Comparison of ENCODE assay signal across 1 cellular context in the genomic region with DNA sequence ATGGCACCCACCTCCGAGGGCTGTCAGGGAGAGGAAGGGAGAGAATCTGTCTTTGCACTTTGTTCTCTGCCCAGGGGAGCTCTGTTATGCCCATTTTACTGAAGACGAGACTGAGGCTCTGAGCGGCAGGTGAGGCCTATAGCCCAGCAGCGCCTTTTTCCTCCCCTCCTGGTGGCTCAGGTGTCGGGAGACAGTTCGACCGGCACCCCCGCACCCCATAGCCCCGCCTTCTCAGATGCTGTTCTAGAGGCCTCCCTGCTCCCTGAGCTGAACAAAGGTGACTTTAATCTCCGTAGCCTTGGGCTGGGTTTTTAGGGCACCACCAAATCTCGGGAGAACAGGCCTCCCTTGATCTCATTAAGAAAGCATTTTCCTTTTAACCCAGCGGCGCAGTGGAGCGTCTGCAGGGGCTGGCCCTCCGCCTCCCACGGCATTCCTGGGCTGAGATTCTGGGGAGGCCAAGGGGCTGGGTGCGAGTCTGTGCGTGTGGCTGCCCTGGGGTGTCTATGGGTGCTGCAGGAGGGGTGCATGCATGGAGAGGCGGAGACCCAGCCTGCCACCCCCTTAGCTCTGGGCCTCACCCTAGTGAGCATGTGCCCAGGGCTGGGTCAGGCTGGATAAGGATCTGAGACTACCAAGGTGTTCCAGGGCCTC.
TF ChIP-seq lines count a peak whose summit lies in the region.

No MANE protein-coding gene starts in this region.

TF ChIP-seq in H1, 55 proteins besides CTCF, POLR2A, EP300 and RAD21:
- TF ChIP-seq ATF2 (IDR thresholded peaks at IDR 0.05; ENCODE audit: low read length) (no peak), KDM1A (IDR thresholded peaks at IDR 0.05; ENCODE audit: borderline replicate concordance, low read length) (peak; percentile 91; the same call in 1 of the 2 replicates), CHD2 (IDR thresholded peaks at IDR 0.05; ENCODE audit: low read length) (peak; percentile 84), KDM4A (IDR thresholded peaks at IDR 0.05; ENCODE audit: low read depth, low read length, severe bottlenecking) (no peak), SIN3A (conservative IDR thresholded peaks at IDR 0.05 in 1 of 2, IDR thresholded peaks at IDR 0.05 in 1 of 2; ENCODE audit: low read depth in 1 of 2, low read length in 2 of 2) (no peak), NRF1 (IDR thresholded peaks at IDR 0.05; ENCODE audit: low read depth, low read length) (no peak), TEAD4 (IDR thresholded peaks at IDR 0.05; ENCODE audit: low read depth, low read length) (peak; percentile 27; the same call in 1 of the 2 replicates), BCL11A (IDR thresholded peaks at IDR 0.05; ENCODE audit: low read depth in 2 of 2, low read length in 2 of 2) (no peak), HDAC2 (IDR thresholded peaks at IDR 0.05; ENCODE audit: borderline replicate concordance in 1 of 2, low read depth in 2 of 2, low read length in 2 of 2) (0 out of 4 replicates have a peak, but pooled peaks of 1 of the 2 experiments have one; percentile 75)
